Comparison of ENCODE assay signal across 10 cellular contexts in the genomic region with DNA sequence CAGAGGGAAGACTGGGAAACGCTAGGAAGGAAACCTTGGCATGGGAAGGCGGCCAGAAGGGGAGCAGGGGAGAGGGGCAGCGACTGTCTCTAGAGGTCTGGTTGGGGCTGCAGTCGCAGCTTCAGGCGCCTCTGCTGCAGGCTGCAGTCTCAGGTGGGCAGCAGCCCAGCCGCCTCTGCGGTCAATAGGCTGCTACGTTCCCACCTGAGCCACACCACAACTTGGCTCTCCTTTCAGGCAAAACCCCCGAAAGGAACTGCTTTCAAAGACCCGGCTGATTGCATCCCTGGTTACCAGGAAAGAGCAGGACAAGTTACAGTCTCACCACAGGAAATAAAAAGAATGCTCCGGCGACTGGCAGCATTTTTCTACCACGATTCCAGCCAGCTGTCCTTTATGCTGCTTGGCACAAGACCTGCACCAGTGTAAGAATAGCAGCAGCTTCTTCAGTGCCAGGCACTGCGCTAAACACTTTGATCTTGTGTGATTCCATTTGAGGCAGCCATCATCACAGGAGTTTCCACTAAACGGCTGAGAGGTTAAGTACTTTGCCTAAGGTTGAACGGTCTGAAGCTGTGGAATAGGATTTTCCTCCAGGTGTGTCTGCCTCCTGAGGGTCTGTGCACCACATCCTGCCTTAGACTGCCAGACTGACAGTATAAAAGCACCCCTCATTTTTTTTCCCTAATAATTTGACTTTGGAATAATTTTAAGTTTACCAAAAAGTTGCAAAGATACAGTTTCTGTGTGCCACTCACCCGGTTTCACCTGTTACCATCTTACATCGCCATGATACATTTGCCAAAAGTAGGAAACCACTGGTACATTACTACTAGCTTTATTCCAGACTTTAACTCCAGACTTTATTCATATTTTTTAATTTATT. TPM values are rescaled to one million over a fixed set of nuclear protein-coding genes. Genes with fewer than 3 reads are reported as not detected.
DNase-seq lines count a peak whose midpoint lies in the region; ATAC-seq lines count a peak whose summit lies in the region.
"Had no signal": no experiment of that assay in that cellular context is flagged by ENCODE, and none has a peak within 500 bp of the region (broad histone marks: within the 10 kb centered on the region; RNA-seq: fewer than 3 reads in every experiment).

No MANE protein-coding gene starts in this region.

- no peaks in the 10 kb centered on the region for H3K9me3 ChIP-seq in HUES64 (ENCODE audit: insufficient read depth, low read depth, low read length)
- H3K9me3 ChIP-seq: testis had no signal

- peak overlapping the region; percentile 11; the same call in 1 of the 2 replicates for H3K9ac ChIP-seq in HUES64 (ENCODE audit: low read depth, low read length)

- peaks cover 4% of the 10 kb centered on the region; the same call in 1 of the 2 replicates for H3K4me1 ChIP-seq in HUES64 (ENCODE audit: insufficient read depth, low read length)

- H3K4me3 ChIP-seq in HUES64 (ENCODE audit: low read length) = no peak overlapping the region
- H3K4me3 ChIP-seq: testis had no signal

- H3K36me3 ChIP-seq in HUES64 (ENCODE audit: insufficient read depth, low read length) = peaks cover 44% of the 10 kb centered on the region

- DNase-seq in DMS 273 (lab: John Stamatoyannopoulos, UW; ENCODE audit: unreplicated experiment) (peak; percentile 83), dermis blood vessel endothelial cell (peak; percentile 45), myocyte (ENCODE audit: low read depth) (peak; percentile 83), retina (no peak), C1 segment of cervical spinal cord (lab: John Stamatoyannopoulos, UW) (no peak)
- DNase-seq: Kasumi-1, NCI-H526 treated with DMSO at 0.1 percent for 48 hours, testis had no signal

- WGBS in HUES64 = 59% methylated on average over 18 of the region's 18 CpGs

- ATAC-seq in HG02763 (IDR thresholded peaks at IDR 0.05; ENCODE audit: unreplicated experiment) = no peak

- H3K27me3 ChIP-seq in HUES64 (ENCODE audit: insufficient read depth, low read length) = no peaks in the 10 kb centered on the region
- H3K27me3 ChIP-seq: testis had no signal

- peak overlapping the region; percentile 59; the same call in 1 of the 2 replicates for H3K27ac ChIP-seq in HUES64 (ENCODE audit: low read depth, low read length)
- H3K27ac ChIP-seq: testis had no signal

RNA-seq across cellular contexts. Expression of a gene that starts 7.5 kb away (rescaled TPM):
- polyA plus RNA-seq in HUES64 (2013, experiment 1 of 2) = 1,825 TPM
- 1,978 TPM for polyA plus RNA-seq in HUES64 (2013, experiment 2 of 2)
- total RNA-seq in dermis blood vessel endothelial cell = 1,615 and 3,652 TPM in 2 replicates
- total RNA-seq in myocyte = 1,461 and 1,734 TPM in 2 replicates
- polyA plus RNA-seq in myocyte (2012) = 2,827 TPM

RNA-seq across cellular contexts. Expression of a gene that starts 29.3 kb away (rescaled TPM):
- 11.7 TPM for polyA plus RNA-seq in HUES64 (2013, experiment 1 of 2)
- polyA plus RNA-seq in HUES64 (2013, experiment 2 of 2) = 18.8 TPM
- total RNA-seq in dermis blood vessel endothelial cell (2.8 and 4.8 TPM in 2 replicates), myocyte (1.3 and 2.9 TPM in 2 replicates)
- polyA plus RNA-seq in myocyte (2012) = not detected

Comparison
In these comparisons a context has a peak if more than half of its experiments do, and no peak if none do; other contexts are left out.
1. DNase-seq: peak in DMS 273 (single experiment), dermis blood vessel endothelial cell (single experiment) and myocyte (single experiment); none in retina (single experiment) and C1 segment of cervical spinal cord (0 of 14).